Comparison of ENCODE assay signal across 9 cellular contexts in genomic region chr10:21993360-21994001, GRCh38. TPM values are rescaled to one million over a fixed set of nuclear protein-coding genes. Genes with fewer than 3 reads are reported as not detected.
DNase-seq lines count a peak whose midpoint lies in the region; ATAC-seq and TF ChIP-seq lines count a peak whose summit lies in the region.
"Had no signal": no experiment of that assay in that cellular context is flagged by ENCODE, and none has a peak within 500 bp of the region (broad histone marks: within the 10 kb centered on the region; RNA-seq: fewer than 3 reads in every experiment).

No MANE protein-coding gene starts in this region.

- TF ChIP-seq EP300 in esophagus muscularis mucosa (IDR thresholded peaks at IDR 0.05) (no peak), sigmoid colon (IDR thresholded peaks at IDR 0.05) (no peak)

- H3K9me3 ChIP-seq in esophagus muscularis mucosa = no peaks in the 10 kb centered on the region
- no peaks in the 10 kb centered on the region for H3K9me3 ChIP-seq in sigmoid colon
- H3K9me3 ChIP-seq: BLaER1 treated with 17β-estradiol and CSF1 and Interleukin-3, amounts not matched to agents 10 nM and 100 nM had no signal

- peaks cover 0 to 32% (median 29%) of the 10 kb centered on the region in 4 donors for H3K4me1 ChIP-seq in esophagus muscularis mucosa
- H3K4me1 ChIP-seq in sigmoid colon = peaks cover 0 to 31% (median 18%) of the 10 kb centered on the region in 4 donors

- TF ChIP-seq CTCF in esophagus muscularis mucosa (IDR thresholded peaks at IDR 0.05) (peak; percentile 47 to 58 (median 58)), sigmoid colon (IDR thresholded peaks at IDR 0.05) (peak in 3 of 4 experiments; percentile 46 to 60 (median 48))

- H3K36me3 ChIP-seq in esophagus muscularis mucosa (no peaks in the 10 kb centered on the region), sigmoid colon (no peaks in the 10 kb centered on the region)
- H3K36me3 ChIP-seq: BLaER1 treated with 17β-estradiol and CSF1 and Interleukin-3, amounts not matched to agents 10 nM and 100 nM had no signal

- H3K4me3 ChIP-seq in esophagus muscularis mucosa = no peak overlapping the region
- H3K4me3 ChIP-seq in sigmoid colon = no peak overlapping the region
- H3K4me3 ChIP-seq: BLaER1 treated with 17β-estradiol and CSF1 and Interleukin-3, amounts not matched to agents 10 nM and 100 nM had no signal

- no peak for ATAC-seq in GM19351 (IDR thresholded peaks at IDR 0.05; ENCODE audit: unreplicated experiment)
- ATAC-seq in GM19452 (IDR thresholded peaks at IDR 0.05; ENCODE audit: unreplicated experiment) = no peak
- no peak for ATAC-seq in HG03175 (IDR thresholded peaks at IDR 0.05; ENCODE audit: unreplicated experiment)

- intact Hi-C loops in esophagus muscularis mucosa (cut with DNase I) = loop anchor here (5.0 kb wide), 1 partner anchor 1074 kb away; no protein-coding TSS in a partner anchor
- intact Hi-C loops in sigmoid colon (cut with DNase I) = no loop called here

- WGBS in esophagus muscularis mucosa = 66% methylated on average over 7 of the region's 7 CpGs
- 65 to 69% methylated on average over 7 of the region's 7 CpGs for WGBS in sigmoid colon, 2 donors

- H3K27me3 ChIP-seq in esophagus muscularis mucosa = no peaks in the 10 kb centered on the region
- no peaks in the 10 kb centered on the region for H3K27me3 ChIP-seq in sigmoid colon
- H3K27me3 ChIP-seq: BLaER1 treated with 17β-estradiol and CSF1 and Interleukin-3, amounts not matched to agents 10 nM and 100 nM had no signal

- no peak overlapping the region for H3K27ac ChIP-seq in esophagus muscularis mucosa (replicated peaks in 1 of 4)
- H3K27ac ChIP-seq in sigmoid colon = no peak overlapping the region
- H3K27ac ChIP-seq: BLaER1 treated with 17β-estradiol and CSF1 and Interleukin-3, amounts not matched to agents 10 nM and 100 nM had no signal

- peak; percentile 35 for DNase-seq in NCI-H1105 treated with DMSO at 0.1 percent for 48 hours (lab: John Stamatoyannopoulos, UW)
- no peak for DNase-seq in NCI-H1105 (lab: John Stamatoyannopoulos, UW)
- DNase-seq in NCI-H69 (lab: John Stamatoyannopoulos, UW) = peak; percentile 5
- no peak for DNase-seq in esophagus muscularis mucosa (ENCODE audit: extremely low spot score)
- no peak for DNase-seq in sigmoid colon

- TF ChIP-seq POLR2A in esophagus muscularis mucosa (IDR thresholded peaks at IDR 0.05; ENCODE audit: low read depth) (no peak), sigmoid colon (IDR thresholded peaks at IDR 0.05) (no peak)

RNA-seq across cellular contexts. Expression of gene DNAJC1, which starts 10.0 kb away (rescaled TPM):
- 10 to 100 TPM; 46.5 to 70.6 (median 61.5) TPM for total RNA-seq in esophagus muscularis mucosa
- 100 to 1,000 TPM in 1 of 4 donors, 10 to 100 TPM in 3; 51.9 to 135 (median 74.3) TPM for total RNA-seq in sigmoid colon
- 10 to 100 TPM in 2 of 3 donors, 1 to 10 TPM in 1; 9.9 to 20.0 (median 15.6) TPM for polyA plus RNA-seq in sigmoid colon

Comparison
In these comparisons a context has a peak if more than half of its experiments do, and no peak if none do; other contexts are left out.
1. DNase-seq: peak in NCI-H1105 treated with DMSO at 0.1 percent for 48 hours (single experiment) and NCI-H69 (single experiment); none in NCI-H1105 (single experiment), esophagus muscularis mucosa (single experiment) and sigmoid colon (single experiment).